In genomic region chr16:89481556-89481955, GRCh38 we compare ENCODE assay signal across 15 cellular contexts. TPM values are rescaled to one million over a fixed set of nuclear protein-coding genes. Genes with fewer than 3 reads are reported as not detected.
DNase-seq lines count a peak whose midpoint lies in the region; ATAC-seq and TF ChIP-seq lines count a peak whose summit lies in the region.
"Had no signal": no experiment of that assay in that cellular context is flagged by ENCODE, and none has a peak within 500 bp of the region (broad histone marks: within the 10 kb centered on the region; RNA-seq: fewer than 3 reads in every experiment).

No MANE protein-coding gene starts in this region.

- peak overlapping the region; percentile 88 for H3K27ac ChIP-seq in RWPE2 (ENCODE audit: poor library complexity, severe bottlenecking)
- H3K27ac ChIP-seq in adrenal gland: peak overlapping the region in 2 of 5 donors; percentile 28 to 35
- H3K27ac ChIP-seq: prostate gland, SJCRH30, upper lobe of left lung had no signal

- H3K36me3 ChIP-seq in RWPE2 (ENCODE audit: low read depth) (peaks cover 24% of the 10 kb centered on the region), adrenal gland (replicated peaks in 1 of 2) (no peaks in the 10 kb centered on the region)
- H3K36me3 ChIP-seq: prostate gland, upper lobe of left lung had no signal

- TF ChIP-seq POLR2A in adrenal gland (IDR thresholded peaks at IDR 0.05): no peak

- H3K27me3 Mint-ChIP-seq in activated T-cell treated with anti-CD3 and anti-CD28 coated beads, Interleukin-2, amount 50 U/mL, for 72 hours (ENCODE audit: low read depth): no peaks in the 10 kb centered on the region
- H3K27me3 Mint-ChIP-seq in stimulated activated memory B cell treated with anti-CD40 and anti-IgM and Interleukin-4, amounts not matched to agents 10 μg/mL and 1 μg/mL and 100 μg/mL, for 72 hours: no peaks in the 10 kb centered on the region
- H3K27me3 Mint-ChIP-seq: dendritic cell treated with granulocyte-macrophage colony-stimulating factor and Interleukin-4, amounts not matched to agents 40 ng/mL and 50 ng/mL, for 4 days had no signal

- intact Hi-C loops in adrenal gland (cut with DNase I): loop anchor here in 1 of 2 donors (10.0 kb wide), 1 partner anchor 77 kb away; no protein-coding TSS in a partner anchor

- H3K4me1 ChIP-seq in RWPE2 (ENCODE audit: insufficient read depth, poor library complexity, severe bottlenecking) (peaks cover 92% of the 10 kb centered on the region), adrenal gland (replicated peaks in 1 of 2) (peaks cover 36 to 70% of the 10 kb centered on the region in 2 donors)

- no peak overlapping the region for H3K4me3 ChIP-seq in RWPE2 (ENCODE audit: severe bottlenecking)
- H3K4me3 ChIP-seq in adrenal gland: no peak overlapping the region
- H3K4me3 ChIP-seq: prostate gland, SJCRH30, upper lobe of left lung had no signal

- H3K9me3 Mint-ChIP-seq in activated T-cell treated with anti-CD3 and anti-CD28 coated beads, Interleukin-2, amount 50 U/mL, for 72 hours: no peaks in the 10 kb centered on the region
- no peaks in the 10 kb centered on the region for H3K9me3 Mint-ChIP-seq in stimulated activated memory B cell treated with anti-CD40 and anti-IgM and Interleukin-4, amounts not matched to agents 10 μg/mL and 1 μg/mL and 100 μg/mL, for 72 hours
- H3K9me3 Mint-ChIP-seq: dendritic cell treated with granulocyte-macrophage colony-stimulating factor and Interleukin-4, amounts not matched to agents 40 ng/mL and 50 ng/mL, for 4 days had no signal

- WGBS in adrenal gland, 4 donors: 66 to 75% (median 71%) methylated on average over 7 of the region's 7 CpGs

- no peak for ATAC-seq in activated T-cell treated with anti-CD3 and anti-CD28 coated beads, Interleukin-2, amount 50 U/mL, for 72 hours (replicated peaks in 1 of 2)
- no peak for ATAC-seq in RWPE2 (ENCODE audit: low read depth)
- peak; percentile 21 for ATAC-seq in esophagus mucosa
- no peak for ATAC-seq in stimulated activated memory B cell treated with anti-CD40 and anti-IgM and Interleukin-4, amounts not matched to agents 10 μg/mL and 1 μg/mL and 100 μg/mL, for 72 hours
- ATAC-seq in GM21717 (IDR thresholded peaks at IDR 0.05; ENCODE audit: unreplicated experiment): no peak
- no peak for ATAC-seq in HG03354 (IDR thresholded peaks at IDR 0.05; ENCODE audit: poor library complexity, severe bottlenecking, unreplicated experiment)

- peak overlapping the region; percentile 62 to 90 for H3K4me3 Mint-ChIP-seq in activated T-cell treated with anti-CD3 and anti-CD28 coated beads, Interleukin-2, amount 50 U/mL, for 72 hours
- no peak overlapping the region for H3K4me3 Mint-ChIP-seq in stimulated activated memory B cell treated with anti-CD40 and anti-IgM and Interleukin-4, amounts not matched to agents 10 μg/mL and 1 μg/mL and 100 μg/mL, for 72 hours
- H3K4me3 Mint-ChIP-seq: dendritic cell treated with granulocyte-macrophage colony-stimulating factor and Interleukin-4, amounts not matched to agents 40 ng/mL and 50 ng/mL, for 4 days had no signal

- peaks cover 10 to 40% of the 10 kb centered on the region in 2 donors for H3K36me3 Mint-ChIP-seq in activated T-cell treated with anti-CD3 and anti-CD28 coated beads, Interleukin-2, amount 50 U/mL, for 72 hours (ENCODE audit: insufficient read depth in 2 of 2)
- H3K36me3 Mint-ChIP-seq in stimulated activated memory B cell treated with anti-CD40 and anti-IgM and Interleukin-4, amounts not matched to agents 10 μg/mL and 1 μg/mL and 100 μg/mL, for 72 hours: peaks cover 31% of the 10 kb centered on the region

- TF ChIP-seq CTCF in RWPE2 (IDR thresholded peaks at IDR 0.05; ENCODE audit: poor library complexity, severe bottlenecking) (no peak), adrenal gland (IDR thresholded peaks at IDR 0.05) (no peak)

- H3K4me1 Mint-ChIP-seq in activated T-cell treated with anti-CD3 and anti-CD28 coated beads, Interleukin-2, amount 50 U/mL, for 72 hours (ENCODE audit: low read depth): peaks cover 100% of the 10 kb centered on the region
- H3K4me1 Mint-ChIP-seq in stimulated activated memory B cell treated with anti-CD40 and anti-IgM and Interleukin-4, amounts not matched to agents 10 μg/mL and 1 μg/mL and 100 μg/mL, for 72 hours: peaks cover 92% of the 10 kb centered on the region

- no peak for DNase-seq in activated T-cell treated with anti-CD3 and anti-CD28 coated beads, Interleukin-2, amount 50 U/mL, for 72 hours
- DNase-seq in activated T-cell treated with anti-CD3 and anti-CD28 coated beads for 4 hours: no peak
- no peak for DNase-seq in RWPE2 (ENCODE audit: low spot score)
- DNase-seq in adrenal gland: no peak
- DNase-seq: amygdala; NCI-H1694 treated with DMSO at 0.1 percent for 48 hours; stimulated activated CD4-positive, alpha-beta T cell treated with anti-CD3 and anti-CD28 coated beads, Interleukin-15, amount 100 ng/mL, for 24 hours; upper lobe of left lung had no signal

- H3K9me3 ChIP-seq in RWPE2 (ENCODE audit: severe bottlenecking): no peaks in the 10 kb centered on the region
- no peaks in the 10 kb centered on the region for H3K9me3 ChIP-seq in adrenal gland (replicated peaks in 1 of 3)
- H3K9me3 ChIP-seq: prostate gland, SJCRH30, upper lobe of left lung had no signal

- H3K27ac Mint-ChIP-seq in activated T-cell treated with anti-CD3 and anti-CD28 coated beads, Interleukin-2, amount 50 U/mL, for 72 hours: peak overlapping the region; percentile 90
- H3K27ac Mint-ChIP-seq in stimulated activated memory B cell treated with anti-CD40 and anti-IgM and Interleukin-4, amounts not matched to agents 10 μg/mL and 1 μg/mL and 100 μg/mL, for 72 hours: peak overlapping the region; percentile 85

- H3K27me3 ChIP-seq in RWPE2 (ENCODE audit: insufficient read depth, poor library complexity, severe bottlenecking): no peaks in the 10 kb centered on the region
- no peaks in the 10 kb centered on the region for H3K27me3 ChIP-seq in adrenal gland
- H3K27me3 ChIP-seq: SJCRH30, upper lobe of left lung had no signal

RNA-seq across cellular contexts. Expression of gene ANKRD11, which starts 8.8 kb away (rescaled TPM):
- total RNA-seq in activated T-cell treated with anti-CD3 and anti-CD28 coated beads, Interleukin-2, amount 50 U/mL, for 72 hours: 100 to 1,000 TPM; 204 to 215 TPM
- 81.1 TPM for total RNA-seq in esophagus mucosa
- 100 to 1,000 TPM in 3 of 8 donors, 10 to 100 TPM in 5; 57.0 to 127 (median 90.7) TPM for total RNA-seq in adrenal gland
- polyA plus RNA-seq in adrenal gland: 100 to 1,000 TPM in 1 of 3 donors, 10 to 100 TPM in 2; 56.3 to 125 (median 76.6) TPM

RNA-seq across cellular contexts. Expression of gene SPG7, which starts 26.6 kb away (rescaled TPM):
- 10 to 100 TPM; 67.4 to 82.1 TPM for total RNA-seq in activated T-cell treated with anti-CD3 and anti-CD28 coated beads, Interleukin-2, amount 50 U/mL, for 72 hours
- total RNA-seq in esophagus mucosa (48.0 TPM), adrenal gland (100 to 1,000 TPM in 7 of 8 donors, 10 to 100 TPM in 1; 91.0 to 246 (median 134) TPM)
- 100 to 1,000 TPM in 2 of 3 donors, 10 to 100 TPM in 1; 57.1 to 250 (median 247) TPM for polyA plus RNA-seq in adrenal gland
